Comparison of ENCODE assay signal across 24 cellular contexts in genomic region chr5:33411498-33411897, GRCh38.
"Had no signal": no experiment of that assay in that cellular context is flagged by ENCODE, and none has a peak within 500 bp of the region (broad histone marks: within the 10 kb centered on the region; RNA-seq: fewer than 3 reads in every experiment).

No MANE protein-coding gene starts in this region.

- H3K36me3 ChIP-seq: colonic mucosa, esophagus muscularis mucosa, esophagus squamous epithelium, gastrocnemius medialis, gastroesophageal sphincter, heart right ventricle had no signal

- ATAC-seq: effector memory CD8-positive, alpha-beta T cell; esophagus mucosa; foreskin keratinocyte; gastrocnemius medialis; gastroesophageal sphincter; heart right ventricle had no signal

- DNase-seq: colonic mucosa; cortex of kidney; dermis blood vessel endothelial cell; dorsolateral prefrontal cortex; effector CD4-positive, alpha-beta T cell; effector CD8-positive, alpha-beta T cell; effector memory CD4-positive, alpha-beta T cell; effector memory CD8-positive, alpha-beta T cell; endodermal cell; erythroblast; esophagus squamous epithelium; foreskin fibroblast; foreskin keratinocyte; foreskin melanocyte; gastrocnemius medialis; glutamatergic neuron; head of caudate nucleus; heart right ventricle had no signal

- H3K27ac ChIP-seq: colonic mucosa, coronary artery, dorsolateral prefrontal cortex, epithelial cell of prostate, esophagus muscularis mucosa, esophagus squamous epithelium, foreskin keratinocyte, gastrocnemius medialis, gastroesophageal sphincter, heart right ventricle had no signal

- FAIRE-seq: frontal cortex had no signal

- H3K9me3 ChIP-seq: colonic mucosa, esophagus muscularis mucosa, esophagus squamous epithelium, gastrocnemius medialis, gastroesophageal sphincter, heart right ventricle had no signal

- H3K4me3 ChIP-seq: colonic mucosa, coronary artery, dorsolateral prefrontal cortex, esophagus muscularis mucosa, esophagus squamous epithelium, gastrocnemius medialis, gastroesophageal sphincter, heart right ventricle had no signal

- H3K4me1 ChIP-seq: colonic mucosa, esophagus squamous epithelium, foreskin keratinocyte, gastrocnemius medialis, gastroesophageal sphincter, heart right ventricle had no signal

- H3K27me3 ChIP-seq: colonic mucosa, esophagus muscularis mucosa, esophagus squamous epithelium, foreskin keratinocyte, gastrocnemius medialis, gastroesophageal sphincter, heart right ventricle had no signal
